In genomic region chr13:113458218-113459065, GRCh38 we compare ENCODE assay signal across 1 cellular context.
TF ChIP-seq lines count a peak whose summit lies in the region.

No MANE protein-coding gene starts in this region.

TF ChIP-seq in SK-N-SH treated with all-trans-retinoic acid at 6 μM for 48 hours, 23 proteins besides CTCF, POLR2A, EP300 and RAD21 (continued from another document):
- TF ChIP-seq, protein P1, sequence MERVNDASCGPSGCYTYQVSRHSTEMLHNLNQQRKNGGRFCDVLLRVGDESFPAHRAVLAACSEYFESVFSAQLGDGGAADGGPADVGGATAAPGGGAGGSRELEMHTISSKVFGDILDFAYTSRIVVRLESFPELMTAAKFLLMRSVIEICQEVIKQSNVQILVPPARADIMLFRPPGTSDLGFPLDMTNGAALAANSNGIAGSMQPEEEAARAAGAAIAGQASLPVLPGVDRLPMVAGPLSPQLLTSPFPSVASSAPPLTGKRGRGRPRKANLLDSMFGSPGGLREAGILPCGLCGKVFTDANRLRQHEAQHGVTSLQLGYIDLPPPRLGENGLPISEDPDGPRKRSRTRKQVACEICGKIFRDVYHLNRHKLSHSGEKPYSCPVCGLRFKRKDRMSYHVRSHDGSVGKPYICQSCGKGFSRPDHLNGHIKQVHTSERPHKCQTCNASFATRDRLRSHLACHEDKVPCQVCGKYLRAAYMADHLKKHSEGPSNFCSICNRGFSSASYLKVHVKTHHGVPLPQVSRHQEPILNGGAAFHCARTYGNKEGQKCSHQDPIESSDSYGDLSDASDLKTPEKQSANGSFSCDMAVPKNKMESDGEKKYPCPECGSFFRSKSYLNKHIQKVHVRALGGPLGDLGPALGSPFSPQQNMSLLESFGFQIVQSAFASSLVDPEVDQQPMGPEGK (CRISPR knock-in tag; IDR thresholded peaks at IDR 0.05; ENCODE audit: borderline replicate concordance): no peak
- TF ChIP-seq CSDC2 (CRISPR knock-in tag; IDR thresholded peaks at IDR 0.05): no peak
